Comparison of ENCODE assay signal across 17 cellular contexts in genomic region chr14:89652352-89652751, GRCh38.
DNase-seq lines count a peak whose midpoint lies in the region; ATAC-seq and TF ChIP-seq lines count a peak whose summit lies in the region.
"Had no signal": no experiment of that assay in that cellular context is flagged by ENCODE, and none has a peak within 500 bp of the region (broad histone marks: within the 10 kb centered on the region; RNA-seq: fewer than 3 reads in every experiment).

No MANE protein-coding gene starts in this region.

- DNase-seq in GM23338 (ENCODE audit: low spot score), result no peak
- DNase-seq in naive B cell, result no peak
- no peak for DNase-seq in foreskin fibroblast
- DNase-seq in kidney glomerular epithelial cell (lab: John Stamatoyannopoulos, UW), result no peak
- no peak for DNase-seq in adrenal gland
- DNase-seq: BE2C; CD4-positive, alpha-beta memory T cell; DND-41; GDM1; KG1; NCI-H1105; NCI-H1930; NCI-H510A treated with DMSO at 0.1 percent for 48 hours; PC-9 had no signal

- H3K4me3 ChIP-seq in GM23338 (no peak overlapping the region), foreskin fibroblast (ENCODE audit: low read depth in 1 of 2, low read length in 2 of 2) (no peak overlapping the region), adrenal gland (no peak overlapping the region)
- H3K4me3 ChIP-seq: PC-9 had no signal

- H3K4me3 Mint-ChIP-seq in GM23338 (no peak overlapping the region), naive B cell (peak overlapping the region in 1 of 8 donors; percentile 25)
- H3K4me3 Mint-ChIP-seq: CD4-positive, alpha-beta memory T cell had no signal

- intact Hi-C loops in adrenal gland (cut with DNase I), result no loop called here

- H3K9me3 ChIP-seq in adrenal gland (replicated peaks in 1 of 3), result no peaks in the 10 kb centered on the region
- H3K9me3 ChIP-seq: BE2C had no signal

- no peaks in the 10 kb centered on the region for H3F3A ChIP-seq in GM23338 (replicated peaks; ENCODE audit: low read depth)

- 0 out of 2 replicates have a peak overlapping the region, but pooled peaks have one; percentile 1 for H2AFZ ChIP-seq in GM23338
- H2AFZ ChIP-seq: PC-9 had no signal

- H3K27me3 Mint-ChIP-seq in GM23338 (ENCODE audit: insufficient read depth, low read depth, poor library complexity) (no peaks in the 10 kb centered on the region), naive B cell (no peaks in the 10 kb centered on the region)
- H3K27me3 Mint-ChIP-seq: CD4-positive, alpha-beta memory T cell had no signal

- peaks cover 10% of the 10 kb centered on the region for H3K4me1 Mint-ChIP-seq in GM23338
- peaks cover 4 to 24% (median 13%) of the 10 kb centered on the region in 3 donors for H3K4me1 Mint-ChIP-seq in naive B cell

- peaks cover 8% of the 10 kb centered on the region; the same call in 1 of the 2 replicates for H3K9me2 ChIP-seq in GM23338 (ENCODE audit: insufficient read depth)

- no peaks in the 10 kb centered on the region for H3K27me3 ChIP-seq in GM23338 (ENCODE audit: insufficient read depth)
- H3K27me3 ChIP-seq in adrenal gland, result no peaks in the 10 kb centered on the region
- H3K27me3 ChIP-seq: BE2C had no signal

- H3K9me3 Mint-ChIP-seq in GM23338 (peaks cover 8% of the 10 kb centered on the region; the same call in 2 of the 3 replicates), naive B cell (peaks cover 0 to 3% (median 0%) of the 10 kb centered on the region in 7 donors)

- H3K79me2 ChIP-seq in GM23338 (replicated peaks; ENCODE audit: insufficient read depth), result no peaks in the 10 kb centered on the region

- TF ChIP-seq POLR2A in adrenal gland (IDR thresholded peaks at IDR 0.05), result no peak

- H3K36me3 ChIP-seq in GM23338 (ENCODE audit: insufficient read depth), result no peaks in the 10 kb centered on the region
- H3K36me3 ChIP-seq in adrenal gland (replicated peaks in 1 of 2), result no peaks in the 10 kb centered on the region
- H3K36me3 ChIP-seq: BE2C had no signal

- H3K27ac Mint-ChIP-seq in GM23338, result no peak overlapping the region
- no peak overlapping the region for H3K27ac Mint-ChIP-seq in naive B cell
- H3K27ac Mint-ChIP-seq: CD4-positive, alpha-beta memory T cell had no signal

- H3K4me2 ChIP-seq in GM23338, result no peak overlapping the region
- H3K4me2 ChIP-seq: PC-9 had no signal

- no peaks in the 10 kb centered on the region for H4K20me1 ChIP-seq in GM23338 (replicated peaks; ENCODE audit: insufficient read depth)

- ATAC-seq in GM18867 (IDR thresholded peaks at IDR 0.05; ENCODE audit: unreplicated experiment), result peak; percentile 62
- ATAC-seq in GM23338, result no peak
- peak; percentile 58 for ATAC-seq in HG03439 (IDR thresholded peaks at IDR 0.05; ENCODE audit: unreplicated experiment)
- peak; percentile 84 to 90 for ATAC-seq in naive B cell (ENCODE audit: low read depth in 2 of 2)
- ATAC-seq in HG03571 (IDR thresholded peaks at IDR 0.05; ENCODE audit: unreplicated experiment), result no peak

- peaks cover 11% of the 10 kb centered on the region for H3K36me3 Mint-ChIP-seq in GM23338 (ENCODE audit: low read depth)
- H3K36me3 Mint-ChIP-seq in naive B cell, result no peaks in the 10 kb centered on the region
- H3K36me3 Mint-ChIP-seq: CD4-positive, alpha-beta memory T cell had no signal

- H3K4me1 ChIP-seq in GM23338 (ENCODE audit: insufficient read depth), result peaks cover 6% of the 10 kb centered on the region; the same call in 1 of the 2 replicates
- no peaks in the 10 kb centered on the region for H3K4me1 ChIP-seq in adrenal gland (replicated peaks in 1 of 2)
- H3K4me1 ChIP-seq: BE2C had no signal

- 71 to 82% (median 81%) methylated on average over 4 of the region's 4 CpGs for WGBS in adrenal gland, 4 donors

- TF ChIP-seq CTCF in GM23338 (conservative IDR thresholded peaks at IDR 0.05; ENCODE audit: low read depth in 2 of 2), result no peak
- no peak for TF ChIP-seq CTCF in foreskin fibroblast (IDR thresholded peaks at IDR 0.05; ENCODE audit: low read depth, low read length)
- no peak for TF ChIP-seq CTCF in adrenal gland (IDR thresholded peaks at IDR 0.05)

- no peak overlapping the region for H3K27ac ChIP-seq in GM23338 (ENCODE audit: low read depth)
- no peak overlapping the region for H3K27ac ChIP-seq in adrenal gland
- H3K27ac ChIP-seq: PC-9 had no signal

TF ChIP-seq in GM23338, 12 proteins besides CTCF, POLR2A, EP300 and RAD21 (continues in another document):
- TF ChIP-seq EZH2phosphoT487 (IDR thresholded peaks at IDR 0.05; ENCODE audit: unreplicated experiment), result no peak
- no peak for TF ChIP-seq ETS1 (IDR thresholded peaks at IDR 0.05)
- no peak for TF ChIP-seq CREB1 (CRISPR knock-in tag; IDR thresholded peaks at IDR 0.05; ENCODE audit: low read depth)
- no peak for TF ChIP-seq STAT1 (IDR thresholded peaks at IDR 0.05; ENCODE audit: unreplicated experiment)
- no peak for TF ChIP-seq NANOG (IDR thresholded peaks at IDR 0.05; ENCODE audit: borderline replicate concordance)
- no peak for TF ChIP-seq REST (IDR thresholded peaks at IDR 0.05; ENCODE audit: unreplicated experiment)
- TF ChIP-seq JUNB (IDR thresholded peaks at IDR 0.05; ENCODE audit: unreplicated experiment), result no peak
- TF ChIP-seq POLR2AphosphoS5 (IDR thresholded peaks at IDR 0.05; ENCODE audit: low read depth), result no peak
- no peak for TF ChIP-seq ZNF114 (CRISPR knock-in tag; IDR thresholded peaks at IDR 0.05)
- TF ChIP-seq ZNF331 (CRISPR knock-in tag; IDR thresholded peaks at IDR 0.05; ENCODE audit: low read depth), result no peak
- no peak for TF ChIP-seq EZH2 (IDR thresholded peaks at IDR 0.05; ENCODE audit: low read depth, unreplicated experiment)

Comparison
In these comparisons a context has a peak if more than half of its experiments do, and no peak if none do; other contexts are left out.
1. ATAC-seq: peak in GM18867 (single experiment), HG03439 (single experiment) and naive B cell (2 of 2); none in GM23338 (single experiment) and HG03571 (single experiment).